ENCODE assay signal across 2 cellular contexts in genomic region chr16:84660973-84661372, GRCh38.
TF ChIP-seq lines count a peak whose summit lies in the region.

No MANE protein-coding gene starts in this region.

TF ChIP-seq in IMR-90, 13 proteins besides CTCF, POLR2A, EP300 and RAD21:
- TF ChIP-seq CEBPB (IDR thresholded peaks at IDR 0.05; ENCODE audit: low read depth, low read length) (no peak), MAZ (IDR thresholded peaks at IDR 0.05; ENCODE audit: borderline replicate concordance, low read depth, low read length) (no peak), RCOR1 (IDR thresholded peaks at IDR 0.05; ENCODE audit: insufficient replicate concordance, low read length) (no peak), USF2 (IDR thresholded peaks at IDR 0.05; ENCODE audit: low read depth, low read length) (no peak), SMC3 (IDR thresholded peaks at IDR 0.05; ENCODE audit: low read depth, low read length) (no peak), BHLHE40 (IDR thresholded peaks at IDR 0.05; ENCODE audit: low read depth, low read length) (no peak), MXI1 (IDR thresholded peaks at IDR 0.05; ENCODE audit: borderline replicate concordance, low read depth, low read length) (no peak), MAFK (IDR thresholded peaks at IDR 0.05; ENCODE audit: low read depth, low read length) (no peak), NFE2L2 (IDR thresholded peaks at IDR 0.05; ENCODE audit: low read depth, low read length) (no peak), ELK1 (IDR thresholded peaks at IDR 0.05; ENCODE audit: borderline replicate concordance, low read depth, low read length) (no peak), CHD1 (IDR thresholded peaks at IDR 0.05; ENCODE audit: low read depth, low read length) (no peak), FOS (IDR thresholded peaks at IDR 0.05; ENCODE audit: low read depth, low read length) (no peak), RFX5 (IDR thresholded peaks at IDR 0.05; ENCODE audit: low read depth, low read length) (no peak)

TF ChIP-seq in endothelial cell of umbilical vein, 7 proteins besides CTCF, POLR2A, EP300 and RAD21:
- TF ChIP-seq JUN (IDR thresholded peaks at IDR 0.05; ENCODE audit: borderline replicate concordance, insufficient read depth, insufficient read length, low read depth): peak; percentile 66
- TF ChIP-seq FOS (IDR thresholded peaks at IDR 0.05; ENCODE audit: borderline replicate concordance, insufficient read depth, low read length): peak; percentile 53
- no peak for TF ChIP-seq POLR2AphosphoS5 (IDR thresholded peaks at IDR 0.05; ENCODE audit: insufficient read depth, low read depth, low read length)
